16 cellular contexts compared by ENCODE assay signal in genomic region chr6:18506387-18507017, GRCh38.
DNase-seq lines count a peak whose midpoint lies in the region; ATAC-seq lines count a peak whose summit lies in the region.
"Had no signal": no experiment of that assay in that cellular context is flagged by ENCODE, and none has a peak within 500 bp of the region (broad histone marks: within the 10 kb centered on the region; RNA-seq: fewer than 3 reads in every experiment).

No MANE protein-coding gene starts in this region.

- ATAC-seq in HG03280 (IDR thresholded peaks at IDR 0.05; ENCODE audit: unreplicated experiment) (no peak), GM21786 (IDR thresholded peaks at IDR 0.05; ENCODE audit: unreplicated experiment) (no peak), GM21515 (IDR thresholded peaks at IDR 0.05; ENCODE audit: unreplicated experiment) (no peak)
- ATAC-seq: activated CD8-positive, alpha-beta memory T cell treated with anti-CD3 and anti-CD28 coated beads, Interleukin-2, amount 10 ng/mL, durations not matched to agents 7 days and 5 days had no signal

- DNase-seq in NCI-H2171 (lab: John Stamatoyannopoulos, UW) (peak; percentile 39), NCI-H2171 treated with DMSO at 0.1 percent for 48 hours (lab: John Stamatoyannopoulos, UW) (no peak), NCI-H510A treated with DMSO at 0.1 percent for 48 hours (lab: John Stamatoyannopoulos, UW) (peak; percentile 53), astrocyte of the hippocampus (ENCODE audit: low read depth, low spot score) (peak; percentile 44)
- DNase-seq in stimulated activated naive CD4-positive, alpha-beta T cell treated with Interleukin-2 at 50 U/mL for 16 hours (lab: John Stamatoyannopoulos, UW), result no peak
- DNase-seq: ACHN; activated CD8-positive, alpha-beta memory T cell treated with anti-CD3 and anti-CD28 coated beads, Interleukin-2, amount 10 ng/mL, durations not matched to agents 7 days and 5 days; activated effector memory CD4-positive, alpha-beta T cell treated with anti-CD3 and anti-CD28 coated beads, Interleukin-2, amount 50 U/mL, for 16 hours; amygdala; CD4-positive, alpha-beta memory T cell; GDM1; NCI-H1930; stimulated activated naive CD4-positive, alpha-beta T cell had no signal

Comparison
In these comparisons a context has a peak if more than half of its experiments do, and no peak if none do; other contexts are left out.
1. DNase-seq: peak in NCI-H2171 (single experiment), NCI-H510A treated with DMSO at 0.1 percent for 48 hours (single experiment) and astrocyte of the hippocampus (single experiment); none in NCI-H2171 treated with DMSO at 0.1 percent for 48 hours (single experiment) and stimulated activated naive CD4-positive, alpha-beta T cell treated with Interleukin-2 at 50 U/mL for 16 hours (single experiment).